ENCODE assay signal across 9 cellular contexts in the genomic region with DNA sequence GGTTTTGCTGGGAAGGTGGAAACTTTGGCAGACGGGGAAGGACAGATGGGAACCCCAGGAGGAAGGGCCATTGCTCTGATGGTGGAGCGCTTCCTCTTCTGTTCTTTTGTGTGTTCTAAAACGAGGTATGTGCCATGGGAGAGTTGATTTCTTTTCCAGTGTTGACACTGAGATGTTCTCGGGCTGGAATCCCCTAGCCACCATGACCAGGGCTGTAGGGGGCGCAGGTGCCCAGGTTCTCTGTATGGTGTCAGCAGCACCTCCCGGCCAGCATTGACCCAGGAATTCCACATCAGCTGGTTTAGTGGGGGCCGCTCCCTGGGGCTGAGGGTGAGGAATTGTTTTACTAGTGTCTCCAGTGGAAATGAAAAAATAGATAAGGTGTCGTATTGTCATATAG. TPM values are rescaled to one million over a fixed set of nuclear protein-coding genes. Genes with fewer than 3 reads are reported as not detected.
DNase-seq lines count a peak whose midpoint lies in the region; ATAC-seq and TF ChIP-seq lines count a peak whose summit lies in the region.
"Had no signal": no experiment of that assay in that cellular context is flagged by ENCODE, and none has a peak within 500 bp of the region (broad histone marks: within the 10 kb centered on the region; RNA-seq: fewer than 3 reads in every experiment).

No MANE protein-coding gene starts in this region.

- H4K20me1 ChIP-seq in OCI-LY7 (ENCODE audit: insufficient read depth, low read length), result no peaks in the 10 kb centered on the region

- ATAC-seq in HG03095 (IDR thresholded peaks at IDR 0.05; ENCODE audit: unreplicated experiment), result no peak

- BruUV-seq in OCI-LY7 (replicated peaks; lab: Mats Ljungman, UMichigan), result no TSS peak

- no peaks in the 10 kb centered on the region for H3K9me3 Mint-ChIP-seq in activated naive CD8-positive, alpha-beta T cell (ENCODE audit: low read depth)
- H3K9me3 Mint-ChIP-seq in activated naive CD8-positive, alpha-beta T cell treated with anti-CD3 and anti-CD28 coated beads for 36 hours, result no peaks in the 10 kb centered on the region

- H3K4me3 Mint-ChIP-seq in activated naive CD8-positive, alpha-beta T cell, result peak overlapping the region; percentile 62
- H3K4me3 Mint-ChIP-seq in activated naive CD8-positive, alpha-beta T cell treated with anti-CD3 and anti-CD28 coated beads for 36 hours, result no peak overlapping the region

- H3K4me1 ChIP-seq in OCI-LY7 (ENCODE audit: insufficient read depth, low read length, poor library complexity, severe bottlenecking), result peaks cover 14% of the 10 kb centered on the region

- H2AFZ ChIP-seq in OCI-LY7 (ENCODE audit: low read length), result peak overlapping the region; percentile 91

- POLR2A ChIA-PET in OCI-LY7 (lab: Charles Lee), result no interaction called here

- CTCF ChIA-PET in OCI-LY7 (lab: Charles Lee; ENCODE audit: unreplicated experiment), result no interaction called here

- no peaks in the 10 kb centered on the region for H3K9me3 ChIP-seq in OCI-LY7 (ENCODE audit: low read length)

- no peaks in the 10 kb centered on the region for H3K79me2 ChIP-seq in OCI-LY7 (ENCODE audit: insufficient read depth, low read depth, low read length)

- no peaks in the 10 kb centered on the region for H3K36me3 ChIP-seq in OCI-LY7 (ENCODE audit: insufficient read depth, low read length)

- H3K4me3 ChIP-seq in OCI-LY7 (ENCODE audit: low read depth, low read length, poor library complexity, severe bottlenecking) (peak overlapping the region; percentile 56), fibroblast of villous mesenchyme (ENCODE audit: low read depth, low read length) (no peak overlapping the region)
- H3K4me3 ChIP-seq: lung had no signal

- peak overlapping the region; percentile 79 for H3K4me2 ChIP-seq in OCI-LY7 (ENCODE audit: low read length)

- DNase-seq in activated naive CD8-positive, alpha-beta T cell treated with anti-CD3 and anti-CD28 coated beads for 36 hours, result no peak
- peak; percentile 39 for DNase-seq in OCI-LY7 (ENCODE audit: low spot score)
- DNase-seq in fibroblast of villous mesenchyme (ENCODE audit: low read depth), result no peak
- DNase-seq in UCSD-AML1 (lab: John Stamatoyannopoulos, UW; ENCODE audit: unreplicated experiment), result no peak
- DNase-seq in NCI-H1436 treated with DMSO at 0.1 percent for 48 hours (lab: John Stamatoyannopoulos, UW), result no peak

- no peaks in the 10 kb centered on the region for H3K36me3 Mint-ChIP-seq in activated naive CD8-positive, alpha-beta T cell
- no peaks in the 10 kb centered on the region for H3K36me3 Mint-ChIP-seq in activated naive CD8-positive, alpha-beta T cell treated with anti-CD3 and anti-CD28 coated beads for 36 hours

- no peak overlapping the region for H3K27ac Mint-ChIP-seq in activated naive CD8-positive, alpha-beta T cell
- H3K27ac Mint-ChIP-seq in activated naive CD8-positive, alpha-beta T cell treated with anti-CD3 and anti-CD28 coated beads for 36 hours, result no peak overlapping the region

- intact Hi-C loops in OCI-LY7 (cut with micrococcal nuclease; ENCODE audit: unreplicated experiment), result loop anchor here (5.0 kb wide), 1 partner anchor 228 kb away; no protein-coding TSS in a partner anchor

- peaks cover 12% of the 10 kb centered on the region for H3K4me1 Mint-ChIP-seq in activated naive CD8-positive, alpha-beta T cell (ENCODE audit: low read depth)
- peaks cover 16% of the 10 kb centered on the region for H3K4me1 Mint-ChIP-seq in activated naive CD8-positive, alpha-beta T cell treated with anti-CD3 and anti-CD28 coated beads for 36 hours

- H3K9me2 ChIP-seq in OCI-LY7 (ENCODE audit: insufficient read depth, low read length), result no peaks in the 10 kb centered on the region

- no peak overlapping the region for H3K27ac ChIP-seq in OCI-LY7 (ENCODE audit: low read depth, low read length, poor library complexity, severe bottlenecking)
- H3K27ac ChIP-seq in temporal lobe (ENCODE audit: low read depth, low read length), result peak overlapping the region; percentile 79

- H3K27me3 Mint-ChIP-seq in activated naive CD8-positive, alpha-beta T cell, result no peaks in the 10 kb centered on the region
- no peaks in the 10 kb centered on the region for H3K27me3 Mint-ChIP-seq in activated naive CD8-positive, alpha-beta T cell treated with anti-CD3 and anti-CD28 coated beads for 36 hours

- TF ChIP-seq CTCF in OCI-LY7 (conservative IDR thresholded peaks at IDR 0.05; ENCODE audit: low read length), result peak; percentile 79
- TF ChIP-seq CTCF in fibroblast of villous mesenchyme (IDR thresholded peaks at IDR 0.05; ENCODE audit: insufficient read depth, low read depth, low read length), result peak; percentile 18

RNA-seq across cellular contexts. Expression of a gene that starts 34.3 kb away (rescaled TPM):
- 10 to 100 TPM; 47.5 to 47.6 TPM for total RNA-seq in activated naive CD8-positive, alpha-beta T cell treated with anti-CD3 and anti-CD28 coated beads for 36 hours
- total RNA-seq in OCI-LY7 (2014; rRNA removed; shearing (Covaris generic)), result 88.5 and 93.7 TPM in 2 replicates
- total RNA-seq in OCI-LY7 (2022) (56.8 and 69.5 TPM in 2 replicates), fibroblast of villous mesenchyme (35.8 and 41.6 TPM in 2 replicates), temporal lobe (24.3 TPM)
